16 cellular contexts compared by ENCODE assay signal in genomic region chr14:90405101-90405500, GRCh38. TPM values are rescaled to one million over a fixed set of nuclear protein-coding genes. Genes with fewer than 3 reads are reported as not detected.
DNase-seq lines count a peak whose midpoint lies in the region; ATAC-seq and TF ChIP-seq lines count a peak whose summit lies in the region.
"Had no signal": no experiment of that assay in that cellular context is flagged by ENCODE, and none has a peak within 500 bp of the region (broad histone marks: within the 10 kb centered on the region; RNA-seq: fewer than 3 reads in every experiment).

No MANE protein-coding gene starts in this region.

- H3K27me3 Mint-ChIP-seq in CD8-positive, alpha-beta memory T cell: peaks cover 0 to 3% of the 10 kb centered on the region in 2 donors
- no peaks in the 10 kb centered on the region for H3K27me3 Mint-ChIP-seq in activated T-helper 17 cell treated with anti-CD3 and anti-CD28 coated beads, Interleukin-2, amount 50 U/mL, for 72 hours
- H3K27me3 Mint-ChIP-seq in naive thymus-derived CD4-positive, alpha-beta T cell: no peaks in the 10 kb centered on the region
- peaks cover 9% of the 10 kb centered on the region for H3K27me3 Mint-ChIP-seq in nephron progenitor cell (ENCODE audit: low read depth, poor library complexity)

- CTCF ChIA-PET in A673 (lab: Charles Lee): no interaction called here
- CTCF ChIA-PET in CD8-positive, alpha-beta memory T cell (lab: Charles Lee): interaction anchor here (1.2 kb wide), 1 partner anchor 65 kb away, joined by 3 read pairs; no protein-coding TSS in a partner anchor
- CTCF ChIA-PET in naive thymus-derived CD4-positive, alpha-beta T cell (lab: Charles Lee): no interaction called here

- peaks cover 40 to 76% (median 50%) of the 10 kb centered on the region in 3 donors for H3K36me3 Mint-ChIP-seq in CD8-positive, alpha-beta memory T cell
- peaks cover 81% of the 10 kb centered on the region for H3K36me3 Mint-ChIP-seq in activated T-helper 17 cell treated with anti-CD3 and anti-CD28 coated beads, Interleukin-2, amount 50 U/mL, for 72 hours (ENCODE audit: low read depth)
- H3K36me3 Mint-ChIP-seq in naive thymus-derived CD4-positive, alpha-beta T cell: peaks cover 12 to 60% (median 52%) of the 10 kb centered on the region in 5 donors
- peaks cover 58% of the 10 kb centered on the region for H3K36me3 Mint-ChIP-seq in nephron progenitor cell (ENCODE audit: low read depth)

- no peaks in the 10 kb centered on the region for H3K27me3 ChIP-seq in A673 (replicated peaks; ENCODE audit: insufficient read depth, low read depth, low read length, poor library complexity)
- H3K27me3 ChIP-seq in CD8-positive, alpha-beta memory T cell (ENCODE audit: insufficient read depth, low read length, poor library complexity, severe bottlenecking): no peaks in the 10 kb centered on the region
- H3K27me3 ChIP-seq in naive thymus-derived CD4-positive, alpha-beta T cell (ENCODE audit: control insufficient read depth in 2 of 2, insufficient read depth in 2 of 2, low read length in 2 of 2): no peaks in the 10 kb centered on the region
- H3K27me3 ChIP-seq: body of pancreas, neutrophil had no signal

- H3K27ac ChIP-seq in A673 (ENCODE audit: low read depth, low read length, poor library complexity, severe bottlenecking): peak overlapping the region; percentile 72
- no peak overlapping the region for H3K27ac ChIP-seq in CD8-positive, alpha-beta memory T cell (ENCODE audit: low read depth, low read length)
- H3K27ac ChIP-seq in naive thymus-derived CD4-positive, alpha-beta T cell (ENCODE audit: low read depth, low read length): no peak overlapping the region
- H3K27ac ChIP-seq: body of pancreas, WERI-Rb-1 had no signal

- no peak for DNase-seq in A673 (ENCODE audit: low spot score)
- DNase-seq in CD8-positive, alpha-beta memory T cell: no peak
- DNase-seq in naive thymus-derived CD4-positive, alpha-beta T cell: peak in 1 of 9 donors; percentile 19
- DNase-seq in activated gamma-delta T cell treated with Interleukin-2 at 50 U/mL for 16 hours: no peak
- no peak for DNase-seq in NCI-H146 treated with DMSO at 0.1 percent for 48 hours (lab: John Stamatoyannopoulos, UW; ENCODE audit: unreplicated experiment)
- DNase-seq in nephron progenitor cell: no peak
- DNase-seq: activated gamma-delta T cell; body of pancreas; mesendoderm; NCI-H1930; right cardiac atrium; stimulated activated CD4-positive, alpha-beta T cell treated with anti-CD3 and anti-CD28 coated beads, Interleukin-1b, Interleukin-23, amount 100 ng/mL, for 48 hours; substantia nigra; WERI-Rb-1 had no signal

- ATAC-seq in activated T-helper 17 cell treated with anti-CD3 and anti-CD28 coated beads, Interleukin-2, amount 50 U/mL, for 72 hours (replicated peaks): no peak
- no peak for ATAC-seq in naive thymus-derived CD4-positive, alpha-beta T cell
- ATAC-seq: body of pancreas, right cardiac atrium had no signal

- H3K9me3 Mint-ChIP-seq in CD8-positive, alpha-beta memory T cell: no peaks in the 10 kb centered on the region
- no peaks in the 10 kb centered on the region for H3K9me3 Mint-ChIP-seq in activated T-helper 17 cell treated with anti-CD3 and anti-CD28 coated beads, Interleukin-2, amount 50 U/mL, for 72 hours
- H3K9me3 Mint-ChIP-seq in naive thymus-derived CD4-positive, alpha-beta T cell: peaks cover 0 to 4% (median 0%) of the 10 kb centered on the region in 11 donors
- H3K9me3 Mint-ChIP-seq in nephron progenitor cell: no peaks in the 10 kb centered on the region

- H3K36me3 ChIP-seq in A673 (ENCODE audit: insufficient read depth, low read length, poor library complexity, severe bottlenecking): peaks cover 66% of the 10 kb centered on the region
- H3K36me3 ChIP-seq in CD8-positive, alpha-beta memory T cell (ENCODE audit: insufficient read depth, low read length): peaks cover 67% of the 10 kb centered on the region
- H3K36me3 ChIP-seq in naive thymus-derived CD4-positive, alpha-beta T cell (ENCODE audit: control insufficient read depth in 2 of 3, insufficient read depth in 3 of 3, low read length in 3 of 3): peaks cover 58 to 73% (median 65%) of the 10 kb centered on the region in 3 experiments

- BruUV-seq in A673 (replicated peaks; lab: Mats Ljungman, UMichigan): TSS peak; percentile 14

- POLR2A ChIA-PET in A673 (lab: Charles Lee; ENCODE audit: low non-redundant PET): interaction anchor here (1.0 kb wide), 1 partner anchor 40 kb away, joined by 3 read pairs; no protein-coding TSS in a partner anchor
- POLR2A ChIA-PET in CD8-positive, alpha-beta memory T cell (lab: Charles Lee): interaction anchor here (10.5 kb wide), 1 partner anchor 21 kb away, joined by 345 read pairs; no protein-coding TSS in a partner anchor
- POLR2A ChIA-PET in naive thymus-derived CD4-positive, alpha-beta T cell (lab: Charles Lee): interaction anchor here (0.7 to 7.2 kb wide), 2 partner anchors 23 to 1639 kb away, joined by 4 to 206 read pairs; no protein-coding TSS in a partner anchor

- no peak overlapping the region for H3K4me3 ChIP-seq in A673 (ENCODE audit: low read depth, low read length, poor library complexity, severe bottlenecking)
- no peak overlapping the region for H3K4me3 ChIP-seq in CD8-positive, alpha-beta memory T cell (ENCODE audit: low read length)
- H3K4me3 ChIP-seq in naive thymus-derived CD4-positive, alpha-beta T cell (ENCODE audit: low read length): no peak overlapping the region
- H3K4me3 ChIP-seq: body of pancreas had no signal

- TF ChIP-seq CTCF in A673 (conservative IDR thresholded peaks at IDR 0.05; ENCODE audit: low read depth, low read length) (no peak), nephron progenitor cell (IDR thresholded peaks at IDR 0.05) (no peak)

- H3K9me3 ChIP-seq in A673 (ENCODE audit: low read depth, low read length, poor library complexity, severe bottlenecking): no peaks in the 10 kb centered on the region
- no peaks in the 10 kb centered on the region for H3K9me3 ChIP-seq in CD8-positive, alpha-beta memory T cell (ENCODE audit: low read length)
- H3K9me3 ChIP-seq in naive thymus-derived CD4-positive, alpha-beta T cell (ENCODE audit: control insufficient read depth in 2 of 3, low read length in 3 of 3): no peaks in the 10 kb centered on the region
- H3K9me3 ChIP-seq: body of pancreas, neutrophil had no signal

- peaks cover 95% of the 10 kb centered on the region for H3K4me1 ChIP-seq in A673 (ENCODE audit: insufficient read depth, low read length, poor library complexity, severe bottlenecking)
- peaks cover 37% of the 10 kb centered on the region for H3K4me1 ChIP-seq in CD8-positive, alpha-beta memory T cell (ENCODE audit: insufficient read depth, low read length)
- peaks cover 37 to 38% of the 10 kb centered on the region in 2 donors for H3K4me1 ChIP-seq in naive thymus-derived CD4-positive, alpha-beta T cell (ENCODE audit: control insufficient read depth in 2 of 2, insufficient read depth in 2 of 2, low read length in 2 of 2)

- peaks cover 59 to 82% (median 78%) of the 10 kb centered on the region in 3 donors for H3K4me1 Mint-ChIP-seq in CD8-positive, alpha-beta memory T cell
- peaks cover 45% of the 10 kb centered on the region for H3K4me1 Mint-ChIP-seq in activated T-helper 17 cell treated with anti-CD3 and anti-CD28 coated beads, Interleukin-2, amount 50 U/mL, for 72 hours
- H3K4me1 Mint-ChIP-seq in naive thymus-derived CD4-positive, alpha-beta T cell: peaks cover 44 to 81% (median 69%) of the 10 kb centered on the region in 7 donors
- peaks cover 63% of the 10 kb centered on the region for H3K4me1 Mint-ChIP-seq in nephron progenitor cell

- peak overlapping the region in 5 of 8 donors; percentile 17 to 84 (median 70) for H3K27ac Mint-ChIP-seq in CD8-positive, alpha-beta memory T cell
- peak overlapping the region; percentile 64 for H3K27ac Mint-ChIP-seq in activated T-helper 17 cell treated with anti-CD3 and anti-CD28 coated beads, Interleukin-2, amount 50 U/mL, for 72 hours
- H3K27ac Mint-ChIP-seq in naive thymus-derived CD4-positive, alpha-beta T cell: peak overlapping the region in 5 of 9 donors; percentile 28 to 69 (median 49)
- H3K27ac Mint-ChIP-seq in nephron progenitor cell: no peak overlapping the region

- intact Hi-C loops in A673 (cut with micrococcal nuclease; ENCODE audit: unreplicated experiment): no loop called here
- intact Hi-C loops in naive thymus-derived CD4-positive, alpha-beta T cell (cut with micrococcal nuclease): no loop called here

- peak overlapping the region in 1 of 7 donors; percentile 21 for H3K4me3 Mint-ChIP-seq in CD8-positive, alpha-beta memory T cell
- no peak overlapping the region for H3K4me3 Mint-ChIP-seq in activated T-helper 17 cell treated with anti-CD3 and anti-CD28 coated beads, Interleukin-2, amount 50 U/mL, for 72 hours
- H3K4me3 Mint-ChIP-seq in naive thymus-derived CD4-positive, alpha-beta T cell: peak overlapping the region in 1 of 10 donors; percentile 42
- no peak overlapping the region for H3K4me3 Mint-ChIP-seq in nephron progenitor cell

RNA-seq across cellular contexts. Expression of gene CALM1, which starts 8.3 kb away (rescaled TPM):
- total RNA-seq in A673 (2021): 961 and 998 TPM in 2 replicates
- total RNA-seq in CD8-positive, alpha-beta memory T cell: 100 to 1,000 TPM; 575 to 587 TPM
- 3,107 TPM for polyA plus RNA-seq in CD8-positive, alpha-beta memory T cell
- total RNA-seq in activated T-helper 17 cell treated with anti-CD3 and anti-CD28 coated beads, Interleukin-2, amount 50 U/mL, for 72 hours: 100 to 1,000 TPM; 594 to 651 TPM
- 100 to 1,000 TPM; 611 to 748 (median 634) TPM for total RNA-seq in naive thymus-derived CD4-positive, alpha-beta T cell
- 1,000 to 10,000 TPM; 1,888 to 2,295 TPM for polyA plus RNA-seq in naive thymus-derived CD4-positive, alpha-beta T cell
